In genomic region chr20:43458422-43458924, GRCh38 we compare ENCODE assay signal across 8 cellular contexts. TPM values are rescaled to one million over a fixed set of nuclear protein-coding genes. Genes with fewer than 3 reads are reported as not detected.
DNase-seq lines count a peak whose midpoint lies in the region; ATAC-seq, FAIRE-seq and TF ChIP-seq lines count a peak whose summit lies in the region.

No MANE protein-coding gene starts in this region.

- WGBS in heart right ventricle, 2 donors: 1% methylated on average over 33 to 41 of the region's 41 CpGs

- H3K9me3 ChIP-seq in heart right ventricle (no peaks in the 10 kb centered on the region), OCI-LY7 (ENCODE audit: low read length) (no peaks in the 10 kb centered on the region; the same call in 1 of the 2 replicates), endothelial cell of umbilical vein (replicated peaks; ENCODE audit: control insufficient read depth, insufficient read depth, low read length) (no peaks in the 10 kb centered on the region)

- H3K79me2 ChIP-seq in OCI-LY7 (ENCODE audit: insufficient read depth, low read depth, low read length) (peaks cover 55% of the 10 kb centered on the region), endothelial cell of umbilical vein (ENCODE audit: control insufficient read depth, insufficient read depth, low read length) (peaks cover 41% of the 10 kb centered on the region)

- intact Hi-C loops in heart right ventricle (cut with DNase I): loop anchor here in 5 of 10 donors (5.0 to 10.0 kb wide), 7 partner anchors 54 to 749 kb away; partner anchors contain the start of gene IFT52 (in 1 of the 5)
- intact Hi-C loops in Right ventricle myocardium superior (cut with DNase I): loop anchor here (10.0 kb wide), 1 partner anchor 136 kb away; the partner anchor contains the start of gene IFT52
- intact Hi-C loops in OCI-LY7 (cut with micrococcal nuclease; ENCODE audit: unreplicated experiment): loop anchor here (2.0 to 5.0 kb wide), 4 partner anchors 56 to 1766 kb away; no protein-coding TSS in a partner anchor
- intact Hi-C loops in endothelial cell of umbilical vein (cut with micrococcal nuclease): loop anchor here (5.0 to 10.0 kb wide), 3 partner anchors 134 to 386 kb away; partner anchors contain the start of gene IFT52

- BruUV-seq in OCI-LY7 (replicated peaks; lab: Mats Ljungman, UMichigan) (no TSS peak), endothelial cell of umbilical vein (replicated peaks; lab: Mats Ljungman, UMichigan) (no TSS peak)

- H3K9ac ChIP-seq in endothelial cell of umbilical vein (replicated peaks; ENCODE audit: extremely low read depth, insufficient read depth, low read length): peak overlapping the region; percentile 100

- no peaks in the 10 kb centered on the region for H3K9me1 ChIP-seq in endothelial cell of umbilical vein (replicated peaks; ENCODE audit: control insufficient read depth, extremely low read depth, insufficient read depth, low read length)

- dilution Hi-C loops in endothelial cell of umbilical vein (cut with MboI; ENCODE audit: extremely low pct_ligation_motif_present, low sequenced_read_pairs): no loop called here

- no peaks in the 10 kb centered on the region for H3K9me2 ChIP-seq in OCI-LY7 (ENCODE audit: insufficient read depth, low read length)

- H3K27me3 ChIP-seq in heart right ventricle: peaks cover 0 to 5% (median 0%) of the 10 kb centered on the region in 7 donors
- H3K27me3 ChIP-seq in endothelial cell of umbilical vein (ENCODE audit: control insufficient read depth in 2 of 2, insufficient read depth in 2 of 2, low read length in 2 of 2): peaks cover 4 to 6% of the 10 kb centered on the region in 2 experiments

- H4K20me1 ChIP-seq in OCI-LY7 (ENCODE audit: insufficient read depth, low read length): peaks cover 33% of the 10 kb centered on the region
- peaks cover 20% of the 10 kb centered on the region for H4K20me1 ChIP-seq in endothelial cell of umbilical vein (replicated peaks; ENCODE audit: control insufficient read depth, extremely low read depth, insufficient read depth, low read length)

- DNase-seq in heart right ventricle: no peak
- DNase-seq in Right ventricle myocardium superior: no peak
- DNase-seq in OCI-LY7 (ENCODE audit: low spot score): no peak
- peak; percentile 21 for DNase-seq in endothelial cell of umbilical vein (ENCODE audit: low read depth, low spot score)
- DNase-seq in omental fat pad (ENCODE audit: low spot score): no peak
- no peak for DNase-seq in hepatic stellate cell (ENCODE audit: low spot score)
- DNase-seq in NCI-H524 treated with DMSO at 0.1 percent for 48 hours (lab: John Stamatoyannopoulos, UW): no peak
- no peak for DNase-seq in hippocampal formation (lab: John Stamatoyannopoulos, UW)

- no peak for TF ChIP-seq POLR2A in endothelial cell of umbilical vein (IDR thresholded peaks at IDR 0.05; ENCODE audit: low read depth, low read length)

- POLR2A ChIA-PET in OCI-LY7 (lab: Charles Lee) (interaction anchor here (0.6 to 4.1 kb wide), 7 partner anchors 8 to 1872 kb away, joined by 3 to 15 read pairs (median 4); no protein-coding TSS in a partner anchor), endothelial cell of umbilical vein (lab: Charles Lee) (interaction anchor here (0.7 to 2.4 kb wide), 5 partner anchors 7 to 752 kb away, joined by 3 to 12 read pairs (median 3); partner anchors contain the start of gene OSER1)

- no peak for FAIRE-seq in endothelial cell of umbilical vein (lab: Jason Lieb, UNC)

- peak in 3 of 8 donors; percentile 24 to 69 (median 40) for ATAC-seq in heart right ventricle
- ATAC-seq in Right ventricle myocardium superior (ENCODE audit: poor library complexity): no peak
- peak; percentile 0 for ATAC-seq in omental fat pad (ENCODE audit: low FRiP score)

- CTCF ChIA-PET in OCI-LY7 (lab: Charles Lee; ENCODE audit: unreplicated experiment) (no interaction called here), endothelial cell of umbilical vein (lab: Charles Lee) (interaction anchor here (1.1 kb wide), 1 partner anchor 10 kb away, joined by 3 read pairs; no protein-coding TSS in a partner anchor)

- TF ChIP-seq CTCF in heart right ventricle (IDR thresholded peaks at IDR 0.05): no peak
- TF ChIP-seq CTCF in OCI-LY7 (conservative IDR thresholded peaks at IDR 0.05; ENCODE audit: low read length): no peak
- no peak for TF ChIP-seq CTCF in endothelial cell of umbilical vein (IDR thresholded peaks at IDR 0.05; ENCODE audit: extremely low read depth in 1 of 2, insufficient read depth in 1 of 2, low read depth in 1 of 2, low read length in 2 of 2)
- TF ChIP-seq CTCF in omental fat pad (IDR thresholded peaks at IDR 0.05): no peak

- H3K36me3 ChIP-seq in heart right ventricle (peaks cover 0 to 47% (median 43%) of the 10 kb centered on the region in 9 donors), OCI-LY7 (ENCODE audit: insufficient read depth, low read length) (peaks cover 51% of the 10 kb centered on the region), endothelial cell of umbilical vein (ENCODE audit: control insufficient read depth in 2 of 2, extremely low read depth in 1 of 2, insufficient read depth in 2 of 2, low read length in 2 of 2) (peaks cover 20 to 36% of the 10 kb centered on the region in 2 experiments)

- H3K27ac ChIP-seq in heart right ventricle (peak overlapping the region; percentile 97 to 100 (median 100)), OCI-LY7 (ENCODE audit: low read depth, low read length, poor library complexity, severe bottlenecking) (peak overlapping the region; percentile 88), endothelial cell of umbilical vein (ENCODE audit: insufficient read depth, low read depth, low read length) (peak overlapping the region; percentile 96)

- H2AFZ ChIP-seq in OCI-LY7 (ENCODE audit: low read length): no peak overlapping the region
- H2AFZ ChIP-seq in endothelial cell of umbilical vein (ENCODE audit: low read depth, low read length): no peak overlapping the region

- peak overlapping the region; percentile 73 to 99 (median 92) for H3K4me3 ChIP-seq in heart right ventricle
- peak overlapping the region; percentile 99 for H3K4me3 ChIP-seq in OCI-LY7 (ENCODE audit: low read depth, low read length, poor library complexity, severe bottlenecking)
- peak overlapping the region; percentile 74 to 99 (median 90) for H3K4me3 ChIP-seq in endothelial cell of umbilical vein (replicated peaks in 1 of 3; ENCODE audit: insufficient read depth in 1 of 3, low read depth in 1 of 3, low read length in 3 of 3)

- H3K4me2 ChIP-seq in OCI-LY7 (ENCODE audit: low read length) (peak overlapping the region; percentile 76), endothelial cell of umbilical vein (ENCODE audit: insufficient read depth, low read length) (peak overlapping the region; percentile 75)

- H3K4me1 ChIP-seq in heart right ventricle: peaks cover 2 to 56% (median 38%) of the 10 kb centered on the region in 9 donors
- H3K4me1 ChIP-seq in OCI-LY7 (ENCODE audit: insufficient read depth, low read length, poor library complexity, severe bottlenecking): peaks cover 19% of the 10 kb centered on the region
- H3K4me1 ChIP-seq in endothelial cell of umbilical vein (ENCODE audit: control insufficient read depth, extremely low read depth, insufficient read depth, low read length): peaks cover 16% of the 10 kb centered on the region

TF ChIP-seq in endothelial cell of umbilical vein, 7 proteins besides CTCF, POLR2A, EP300 and RAD21:
- TF ChIP-seq MYC (IDR thresholded peaks at IDR 0.05; ENCODE audit: low read depth, low read length): no peak
- TF ChIP-seq FOS (IDR thresholded peaks at IDR 0.05; ENCODE audit: borderline replicate concordance, insufficient read depth, low read length): no peak
TF ChIP-seq in endothelial cell of umbilical vein: peak in this region for 0.

RNA-seq across cellular contexts. Expression of gene SRSF6, which starts 0.8 kb away (rescaled TPM):
- 10 to 100 TPM; 44.0 to 62.4 (median 47.8) TPM for total RNA-seq in heart right ventricle
- polyA plus RNA-seq in heart right ventricle: 10 to 100 TPM; 27.9 to 86.6 TPM
- 48.7 TPM for total RNA-seq in Right ventricle myocardium superior
- total RNA-seq in OCI-LY7 (2014; rRNA removed; shearing (Covaris generic)): 64.3 and 66.9 TPM in 2 replicates
- total RNA-seq in OCI-LY7 (2022): 171 and 176 TPM in 2 replicates
- 153 and 157 TPM in 2 replicates for total RNA-seq in endothelial cell of umbilical vein
- polyA plus RNA-seq in endothelial cell of umbilical vein: 52.0 and 61.9 TPM in 2 replicates
- 82.6 and 99.1 TPM in 2 replicates for polyA plus RNA-seq in endothelial cell of umbilical vein (2011; cell fraction: cytosol; rRNA removed)
- polyA plus RNA-seq in endothelial cell of umbilical vein (2011; cell fraction: nucleus; rRNA removed): 330 and 385 TPM in 2 replicates
- 112 and 113 TPM in 2 replicates for polyA plus RNA-seq in endothelial cell of umbilical vein (2012)
- 95.4 and 111 TPM in 2 replicates for polyA minus RNA-seq in endothelial cell of umbilical vein
- polyA minus RNA-seq in endothelial cell of umbilical vein (2011; cell fraction: cytosol; rRNA and poly(A)+ RNA removed): 104 TPM
- polyA minus RNA-seq in endothelial cell of umbilical vein (2011; cell fraction: nucleus; rRNA and poly(A)+ RNA removed): 88.6 and 112 TPM in 2 replicates
- 100 to 1,000 TPM in 1 of 4 donors, 10 to 100 TPM in 3; 64.4 to 122 (median 81.7) TPM for total RNA-seq in omental fat pad

RNA-seq across cellular contexts. Expression of gene L3MBTL1, which starts 49.0 kb away (rescaled TPM):
- 1 to 10 TPM; 3.3 to 6.3 (median 4.9) TPM for total RNA-seq in heart right ventricle
- 1 to 10 TPM; 1.2 to 9.0 TPM for polyA plus RNA-seq in heart right ventricle
- total RNA-seq in Right ventricle myocardium superior: 4.1 TPM
- 22.4 and 23.8 TPM in 2 replicates for total RNA-seq in OCI-LY7 (2014; rRNA removed; shearing (Covaris generic))
- 27.8 and 28.3 TPM in 2 replicates for total RNA-seq in OCI-LY7 (2022)
- total RNA-seq in endothelial cell of umbilical vein: 7.1 and 8.2 TPM in 2 replicates
- polyA plus RNA-seq in endothelial cell of umbilical vein: 4.8 and 5.2 TPM in 2 replicates
- 1.4 and 1.9 TPM in 2 replicates for polyA plus RNA-seq in endothelial cell of umbilical vein (2011; cell fraction: cytosol; rRNA removed)
- 36.0 and 46.5 TPM in 2 replicates for polyA plus RNA-seq in endothelial cell of umbilical vein (2011; cell fraction: nucleus; rRNA removed)
- 2.7 and 2.9 TPM in 2 replicates for polyA plus RNA-seq in endothelial cell of umbilical vein (2012)
- 12.1 and 12.7 TPM in 2 replicates for polyA minus RNA-seq in endothelial cell of umbilical vein
- 5.0 TPM for polyA minus RNA-seq in endothelial cell of umbilical vein (2011; cell fraction: cytosol; rRNA and poly(A)+ RNA removed)
- 16.2 and 18.4 TPM in 2 replicates for polyA minus RNA-seq in endothelial cell of umbilical vein (2011; cell fraction: nucleus; rRNA and poly(A)+ RNA removed)
- 1 to 10 TPM; 6.5 to 9.8 (median 7.4) TPM for total RNA-seq in omental fat pad
